15 cellular contexts compared by ENCODE assay signal in the genomic region with DNA sequence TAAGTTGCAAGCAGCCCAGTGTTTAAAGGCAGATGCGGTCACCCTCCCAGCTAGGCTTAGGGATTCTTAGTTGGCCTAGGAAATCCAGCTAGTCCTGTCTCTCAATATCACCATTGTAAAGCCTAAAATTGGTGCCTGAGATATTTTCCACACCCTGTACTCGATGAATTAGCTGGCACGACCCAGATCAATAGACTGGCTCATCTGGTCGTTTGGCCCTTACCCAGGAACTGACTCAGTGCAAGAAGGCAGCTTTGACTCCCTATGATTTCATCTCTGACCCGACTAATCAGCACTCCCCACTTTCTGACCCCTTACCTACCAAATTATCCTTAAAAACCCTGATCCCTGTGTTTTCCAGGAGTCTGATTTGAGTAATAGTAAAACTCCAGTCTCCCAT.
DNase-seq lines count a peak whose midpoint lies in the region; ATAC-seq and TF ChIP-seq lines count a peak whose summit lies in the region.
"Had no signal": no experiment of that assay in that cellular context is flagged by ENCODE, and none has a peak within 500 bp of the region (broad histone marks: within the 10 kb centered on the region; RNA-seq: fewer than 3 reads in every experiment).

No MANE protein-coding gene starts in this region.

- H3K4me3 ChIP-seq in HCT116 (replicated peaks in 1 of 2; ENCODE audit: low read depth in 1 of 2, low read length in 2 of 2): no peak overlapping the region
- H3K4me3 ChIP-seq in RWPE2 (ENCODE audit: severe bottlenecking): no peak overlapping the region
- no peak overlapping the region for H3K4me3 ChIP-seq in fibroblast of lung (replicated peaks in 1 of 4; ENCODE audit: control extremely low read depth in 1 of 4, insufficient read depth in 1 of 4, low read depth in 3 of 4, low read length in 4 of 4)
- H3K4me3 ChIP-seq: Peyer's patch had no signal

- peak; percentile 47; the same call in 1 of the 2 replicates for ATAC-seq in HCT116
- peak; percentile 80 for ATAC-seq in RWPE2 (ENCODE audit: low read depth)
- no peak for ATAC-seq in HG02852 (IDR thresholded peaks at IDR 0.05; ENCODE audit: unreplicated experiment)
- ATAC-seq in GM19467 (IDR thresholded peaks at IDR 0.05; ENCODE audit: unreplicated experiment): no peak
- ATAC-seq: SK-N-SH treated with all-trans-retinoic acid at 6 μM for 48 hours had no signal

- H3K27ac ChIP-seq in HCT116 (ENCODE audit: low read depth, low read length) (no peak overlapping the region), RWPE2 (ENCODE audit: poor library complexity, severe bottlenecking) (no peak overlapping the region), fibroblast of lung (ENCODE audit: insufficient read depth, low read length) (no peak overlapping the region)
- H3K27ac ChIP-seq: Peyer's patch had no signal

- no peaks in the 10 kb centered on the region for H3K27me3 ChIP-seq in HCT116 (ENCODE audit: insufficient read depth, low read length)
- H3K27me3 ChIP-seq in RWPE2 (ENCODE audit: insufficient read depth, poor library complexity, severe bottlenecking): no peaks in the 10 kb centered on the region
- no peaks in the 10 kb centered on the region for H3K27me3 ChIP-seq in fibroblast of lung (ENCODE audit: control insufficient read depth, insufficient read depth, low read length)
- H3K27me3 ChIP-seq: Peyer's patch had no signal

- H3K9me3 ChIP-seq in HCT116 (ENCODE audit: control insufficient read depth in 1 of 2, insufficient read depth in 1 of 2, low read depth in 1 of 2, low read length in 2 of 2) (no peaks in the 10 kb centered on the region), RWPE2 (ENCODE audit: severe bottlenecking) (no peaks in the 10 kb centered on the region), fibroblast of lung (ENCODE audit: control insufficient read depth, insufficient read depth, low read depth, low read length) (no peaks in the 10 kb centered on the region)
- H3K9me3 ChIP-seq: Peyer's patch had no signal

- H3K36me3 ChIP-seq in HCT116 (ENCODE audit: control insufficient read depth in 1 of 2, insufficient read depth in 2 of 2, low read length in 2 of 2): no peaks in the 10 kb centered on the region
- H3K36me3 ChIP-seq in RWPE2 (ENCODE audit: low read depth): no peaks in the 10 kb centered on the region
- no peaks in the 10 kb centered on the region for H3K36me3 ChIP-seq in fibroblast of lung (ENCODE audit: control insufficient read depth, insufficient read depth, low read length)
- H3K36me3 ChIP-seq: Peyer's patch had no signal

- H3K9ac ChIP-seq in HCT116 (ENCODE audit: low read length): no peak overlapping the region
- H3K9ac ChIP-seq in fibroblast of lung (ENCODE audit: insufficient read depth, low read length): no peak overlapping the region

- CTCF ChIA-PET in HCT116 (lab: Charles Lee): no interaction called here

- TF ChIP-seq POLR2A in HCT116 (IDR thresholded peaks at IDR 0.05; ENCODE audit: borderline replicate concordance, extremely low read depth, insufficient read depth, insufficient read length): no peak

- no peak overlapping the region for H2AFZ ChIP-seq in HCT116 (ENCODE audit: low read depth, low read length, poor library complexity, severe bottlenecking)
- no peak overlapping the region for H2AFZ ChIP-seq in fibroblast of lung (ENCODE audit: low read length)

- H3K4me1 ChIP-seq in HCT116 (ENCODE audit: control insufficient read depth in 1 of 2, insufficient read depth in 2 of 2, low read length in 2 of 2): peaks cover 0 to 6% of the 10 kb centered on the region in 2 experiments; a peak in 1 of 4 replicates
- H3K4me1 ChIP-seq in RWPE2 (ENCODE audit: insufficient read depth, poor library complexity, severe bottlenecking): peaks cover 3% of the 10 kb centered on the region
- H3K4me1 ChIP-seq in fibroblast of lung (ENCODE audit: control insufficient read depth, extremely low read depth, insufficient read depth, low read length): no peaks in the 10 kb centered on the region
- H3K4me1 ChIP-seq: Peyer's patch had no signal

- DNase-seq in HCT116 (ENCODE audit: low read depth, low spot score) (no peak), RWPE2 (ENCODE audit: low spot score) (no peak), fibroblast of lung (ENCODE audit: low read depth in 2 of 2) (peak; percentile 15 to 39), renal cortical epithelial cell (ENCODE audit: low read depth) (peak; percentile 18), NCI-H526 treated with DMSO at 0.1 percent for 48 hours (lab: John Stamatoyannopoulos, UW) (no peak)
- DNase-seq: Kasumi-1, MV-4-11, NCI-H1417, NCI-H2081 treated with DMSO at 0.1 percent for 48 hours, NCI-H510A treated with DMSO at 0.1 percent for 48 hours, Peyer's patch, SHP77 treated with DMSO at 0.1 percent for 48 hours had no signal

- TF ChIP-seq RAD21 in HCT116 (IDR thresholded peaks at IDR 0.05; ENCODE audit: low read depth): no peak

- H3K4me2 ChIP-seq in HCT116 (ENCODE audit: low read length) (no peak overlapping the region), fibroblast of lung (ENCODE audit: extremely low read depth, insufficient read depth, low read length) (no peak overlapping the region)

- TF ChIP-seq CTCF in HCT116 (IDR thresholded peaks at IDR 0.05 in 2 of 3, conservative IDR thresholded peaks at IDR 0.05 in 1 of 3; ENCODE audit: borderline replicate concordance in 1 of 3, insufficient read depth in 1 of 3, low read depth in 2 of 3, low read length in 2 of 3) (no peak), RWPE2 (IDR thresholded peaks at IDR 0.05; ENCODE audit: poor library complexity, severe bottlenecking) (no peak), fibroblast of lung (conservative IDR thresholded peaks at IDR 0.05 in 1 of 2, IDR thresholded peaks at IDR 0.05 in 1 of 2; ENCODE audit: low read depth in 1 of 2, low read length in 2 of 2) (no peak)

- H4K20me1 ChIP-seq in HCT116 (ENCODE audit: insufficient read depth): no peaks in the 10 kb centered on the region
- H4K20me1 ChIP-seq in fibroblast of lung (ENCODE audit: control insufficient read depth, extremely low read depth, insufficient read depth, low read length): no peaks in the 10 kb centered on the region

- intact Hi-C loops in HCT116 (cut with micrococcal nuclease): no loop called here

- H3K9me2 ChIP-seq in HCT116 (ENCODE audit: insufficient read depth): no peaks in the 10 kb centered on the region

- POLR2A ChIA-PET in HCT116 (lab: Charles Lee): no interaction called here

- no TSS peak for BruUV-seq in HCT116 (replicated peaks; lab: Mats Ljungman, UMichigan)

- RAD21 ChIA-PET in HCT116 (lab: Charles Lee; ENCODE audit: low non-redundant PET in 1 of 2, low total read pairs in 2 of 2, uncharacterized antibody in 2 of 2, unreplicated experiment in 2 of 2): no interaction called here

- H3K79me2 ChIP-seq in HCT116 (ENCODE audit: insufficient read depth, low read length) (no peaks in the 10 kb centered on the region), fibroblast of lung (ENCODE audit: control insufficient read depth, insufficient read depth, low read length) (no peaks in the 10 kb centered on the region)

TF ChIP-seq in HCT116, 20 proteins besides CTCF, POLR2A, EP300 and RAD21 (continues in another document):
- TF ChIP-seq EZH2phosphoT487 (IDR thresholded peaks at IDR 0.05; ENCODE audit: borderline replicate concordance): no peak
- TF ChIP-seq CEBPB (IDR thresholded peaks at IDR 0.05; ENCODE audit: low read depth): no peak
- no peak for TF ChIP-seq POLR2AphosphoS5 (IDR thresholded peaks at IDR 0.05; ENCODE audit: low read depth, low read length)
- TF ChIP-seq CBX3 (IDR thresholded peaks at IDR 0.05; ENCODE audit: low read depth): no peak
- peak; percentile 9; the same call in 1 of the 2 replicates for TF ChIP-seq JUND (IDR thresholded peaks at IDR 0.05)
- TF ChIP-seq TCF7L2 (IDR thresholded peaks at IDR 0.05; ENCODE audit: borderline replicate concordance, extremely low read depth, insufficient read depth, insufficient read length): no peak
- TF ChIP-seq, protein P1, sequence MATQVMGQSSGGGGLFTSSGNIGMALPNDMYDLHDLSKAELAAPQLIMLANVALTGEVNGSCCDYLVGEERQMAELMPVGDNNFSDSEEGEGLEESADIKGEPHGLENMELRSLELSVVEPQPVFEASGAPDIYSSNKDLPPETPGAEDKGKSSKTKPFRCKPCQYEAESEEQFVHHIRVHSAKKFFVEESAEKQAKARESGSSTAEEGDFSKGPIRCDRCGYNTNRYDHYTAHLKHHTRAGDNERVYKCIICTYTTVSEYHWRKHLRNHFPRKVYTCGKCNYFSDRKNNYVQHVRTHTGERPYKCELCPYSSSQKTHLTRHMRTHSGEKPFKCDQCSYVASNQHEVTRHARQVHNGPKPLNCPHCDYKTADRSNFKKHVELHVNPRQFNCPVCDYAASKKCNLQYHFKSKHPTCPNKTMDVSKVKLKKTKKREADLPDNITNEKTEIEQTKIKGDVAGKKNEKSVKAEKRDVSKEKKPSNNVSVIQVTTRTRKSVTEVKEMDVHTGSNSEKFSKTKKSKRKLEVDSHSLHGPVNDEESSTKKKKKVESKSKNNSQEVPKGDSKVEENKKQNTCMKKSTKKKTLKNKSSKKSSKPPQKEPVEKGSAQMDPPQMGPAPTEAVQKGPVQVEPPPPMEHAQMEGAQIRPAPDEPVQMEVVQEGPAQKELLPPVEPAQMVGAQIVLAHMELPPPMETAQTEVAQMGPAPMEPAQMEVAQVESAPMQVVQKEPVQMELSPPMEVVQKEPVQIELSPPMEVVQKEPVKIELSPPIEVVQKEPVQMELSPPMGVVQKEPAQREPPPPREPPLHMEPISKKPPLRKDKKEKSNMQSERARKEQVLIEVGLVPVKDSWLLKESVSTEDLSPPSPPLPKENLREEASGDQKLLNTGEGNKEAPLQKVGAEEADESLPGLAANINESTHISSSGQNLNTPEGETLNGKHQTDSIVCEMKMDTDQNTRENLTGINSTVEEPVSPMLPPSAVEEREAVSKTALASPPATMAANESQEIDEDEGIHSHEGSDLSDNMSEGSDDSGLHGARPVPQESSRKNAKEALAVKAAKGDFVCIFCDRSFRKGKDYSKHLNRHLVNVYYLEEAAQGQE (IDR thresholded peaks at IDR 0.05; ENCODE audit: low read depth): no peak
- TF ChIP-seq EGR1 (IDR thresholded peaks at IDR 0.05; ENCODE audit: low read depth): no peak
- TF ChIP-seq, protein P2, sequence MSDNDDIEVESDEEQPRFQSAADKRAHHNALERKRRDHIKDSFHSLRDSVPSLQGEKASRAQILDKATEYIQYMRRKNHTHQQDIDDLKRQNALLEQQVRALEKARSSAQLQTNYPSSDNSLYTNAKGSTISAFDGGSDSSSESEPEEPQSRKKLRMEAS (IDR thresholded peaks at IDR 0.05): no peak
- TF ChIP-seq SRF (IDR thresholded peaks at IDR 0.05; ENCODE audit: low read depth): no peak
- TF ChIP-seq ZFX (IDR thresholded peaks at IDR 0.05): no peak
- no peak for TF ChIP-seq EZH2 (IDR thresholded peaks at IDR 0.05)
- TF ChIP-seq SP1 (IDR thresholded peaks at IDR 0.05; ENCODE audit: low read depth): no peak
- TF ChIP-seq YY1 (IDR thresholded peaks at IDR 0.05; ENCODE audit: extremely low read depth, insufficient replicate concordance, low read depth, low read length): no peak
- TF ChIP-seq FOSL1 (IDR thresholded peaks at IDR 0.05; ENCODE audit: low read depth): peak; percentile 45

Comparison
In these comparisons a context has a peak if more than half of its experiments do, and no peak if none do; other contexts are left out.
1. ATAC-seq: peak in HCT116 (single experiment) and RWPE2 (single experiment); none in HG02852 (single experiment) and GM19467 (single experiment).
2. DNase-seq: peak in fibroblast of lung (2 of 2) and renal cortical epithelial cell (single experiment); none in HCT116 (single experiment), RWPE2 (single experiment) and NCI-H526 treated with DMSO at 0.1 percent for 48 hours (single experiment).